In the genomic region with DNA sequence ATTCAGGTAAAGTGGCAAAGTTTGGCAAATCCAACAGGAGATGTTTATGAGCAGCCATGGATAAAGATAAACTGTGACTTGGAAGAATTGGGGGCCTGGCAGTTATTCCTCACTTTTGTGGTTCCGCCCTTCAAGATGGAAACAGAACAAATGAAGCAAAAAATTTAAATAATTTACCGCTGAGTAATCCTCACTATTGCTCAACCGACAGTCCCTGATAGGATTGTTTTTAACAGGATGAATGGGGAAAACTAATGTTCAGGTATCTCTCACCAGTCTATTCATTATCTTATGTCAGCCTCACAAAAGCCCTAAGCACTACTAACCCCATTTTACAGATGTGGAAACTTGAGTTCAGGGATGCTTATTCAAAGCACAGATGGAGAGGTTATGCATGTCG, we compare ENCODE assay signal across 27 cellular contexts.
"Had no signal": no experiment of that assay in that cellular context is flagged by ENCODE, and none has a peak within 500 bp of the region (broad histone marks: within the 10 kb centered on the region; RNA-seq: fewer than 3 reads in every experiment).

No MANE protein-coding gene starts in this region.

- ATAC-seq: effector memory CD8-positive, alpha-beta T cell; heart right ventricle; left lung; mucosa of descending colon; natural killer cell treated with Interleukin-12 subunit alpha and Interleukin-12 subunit beta and Interleukin-15 and Interleukin-18, amount 100 ng/mL, for 72 hours; pancreas; upper lobe of right lung had no signal

- H3K9me3 ChIP-seq: adrenal gland, ascending aorta, heart right ventricle, left lung, mucosa of descending colon, neutrophil, pancreas, prostate gland, suprapubic skin, tibial artery, upper lobe of right lung had no signal

- DNase-seq: activated CD4-positive, alpha-beta T cell treated with anti-CD3 and anti-CD28 coated beads for 4 hours; activated CD4-positive, alpha-beta T cell treated with anti-CD3 and anti-CD28 coated beads, Interleukin-2, amount 50 U/mL, for 4 hours; activated effector memory CD4-positive, alpha-beta T cell treated with Interleukin-2 at 50 U/mL for 16 hours; activated naive CD4-positive, alpha-beta T cell treated with Interleukin-2 at 50 U/mL for 16 hours; activated T-cell treated with anti-CD3 and anti-CD28 coated beads for 4 hours; adrenal gland; brain microvascular endothelial cell; cortex of kidney; effector memory CD8-positive, alpha-beta T cell; erythroblast; foreskin keratinocyte; heart right ventricle; left lung; mucosa of descending colon; pancreas; stimulated activated CD4-positive, alpha-beta T cell treated with anti-CD3 and anti-CD28 coated beads, Interleukin-15, amount 100 ng/mL, for 24 hours; stimulated activated CD4-positive, alpha-beta T cell treated with anti-CD3 and anti-CD28 coated beads, Interleukin-2, amount 100 ng/mL, for 24 hours; stimulated activated naive CD4-positive, alpha-beta T cell; tibial artery; upper lobe of right lung had no signal

- H3K4me1 ChIP-seq: adrenal gland, ascending aorta, foreskin keratinocyte, pancreas, prostate gland, suprapubic skin, tibial artery, upper lobe of right lung had no signal

- H3K4me3 ChIP-seq: adrenal gland, ascending aorta, heart right ventricle, left lung, lung, mucosa of descending colon, pancreas, prostate gland, smooth muscle cell, suprapubic skin, tibial artery, upper lobe of right lung had no signal

- H3K4me2 ChIP-seq: smooth muscle cell had no signal

- H3K27ac ChIP-seq: adrenal gland, ascending aorta, foreskin keratinocyte, heart right ventricle, left lung, pancreas, suprapubic skin, tibial artery, upper lobe of right lung had no signal

- H3K36me3 ChIP-seq: prostate gland had no signal

- FAIRE-seq: pancreas had no signal

- H3K27me3 ChIP-seq: adrenal gland, ascending aorta, brain microvascular endothelial cell, foreskin keratinocyte, heart right ventricle, left lung, neutrophil, pancreas, suprapubic skin, tibial artery, upper lobe of right lung had no signal
